In the genomic region with DNA sequence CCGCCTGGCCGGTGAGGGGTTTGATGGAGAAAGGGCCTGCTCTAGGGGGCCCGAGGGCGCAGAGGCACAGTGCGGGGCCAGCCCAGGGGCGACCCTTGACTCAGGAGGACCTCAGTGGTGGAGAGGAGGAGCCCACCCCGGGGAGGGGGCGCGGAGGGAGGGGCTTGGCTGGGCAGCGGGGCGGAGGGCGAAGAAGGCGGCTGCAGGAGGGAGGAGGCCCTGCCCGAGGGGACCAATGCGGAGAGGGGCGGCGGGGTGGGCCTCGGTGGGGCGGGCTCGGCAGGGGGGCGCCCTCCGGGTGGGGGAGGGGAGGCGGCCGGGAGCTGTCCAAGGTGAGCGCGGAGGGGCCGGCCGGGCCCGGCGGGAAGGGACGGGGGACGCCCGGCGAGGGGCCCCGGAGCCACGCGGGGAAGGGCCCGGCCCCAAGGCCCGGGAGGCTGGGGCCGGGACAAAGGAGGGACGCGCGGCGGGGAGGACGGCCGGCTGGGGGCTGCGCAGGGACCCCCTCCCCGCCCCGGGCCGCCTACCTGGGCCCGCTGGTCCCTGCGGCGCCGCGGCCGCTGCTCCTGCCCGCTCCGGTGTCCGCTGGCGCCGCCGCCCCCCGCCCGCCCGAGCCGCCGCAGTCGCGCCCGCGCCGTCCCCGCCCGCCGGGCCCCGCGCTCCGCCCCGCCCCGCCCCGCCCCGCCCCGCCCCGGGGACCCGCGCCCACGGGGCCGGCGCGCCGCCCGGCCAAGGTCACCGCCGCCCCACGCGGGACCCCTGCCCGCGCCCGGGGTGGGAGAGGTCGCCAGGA, we compare ENCODE assay signal across 8 cellular contexts. TPM values are rescaled to one million over a fixed set of nuclear protein-coding genes. Genes with fewer than 3 reads are reported as not detected.
A peak's percentile ranks its signal among the peaks of the same experiment; 100 is the strongest.
DNase-seq lines count a peak whose midpoint lies in the region; ATAC-seq, FAIRE-seq and TF ChIP-seq lines count a peak whose summit lies in the region.

A gene with protein sequence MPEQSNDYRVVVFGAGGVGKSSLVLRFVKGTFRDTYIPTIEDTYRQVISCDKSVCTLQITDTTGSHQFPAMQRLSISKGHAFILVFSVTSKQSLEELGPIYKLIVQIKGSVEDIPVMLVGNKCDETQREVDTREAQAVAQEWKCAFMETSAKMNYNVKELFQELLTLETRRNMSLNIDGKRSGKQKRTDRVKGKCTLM (minus strand): TSS at position 596 of the 793 bp plus-strand sequence. CDS start 3,566 bp downstream, outside the sequence.

- peak within 1 kb of the TSS; percentile 51 to 90; a peak in 3 of 4 replicates for H3K9ac ChIP-seq in K562 (ENCODE audit: insufficient read depth in 1 of 2, low read depth in 2 of 2, low read length in 2 of 2)
- no peak within 1 kb of the TSS for H3K9ac ChIP-seq in kidney (ENCODE audit: low read length in 2 of 2)

- no peaks in the 10 kb centered on the region for H3K36me3 ChIP-seq in K562 (ENCODE audit: control insufficient read depth, insufficient read depth, low read length)
- H3K36me3 ChIP-seq in kidney (ENCODE audit: control insufficient read depth in 1 of 2, insufficient read depth in 2 of 2, low read length in 2 of 2) = no peaks in the 10 kb centered on the region
- H3K36me3 ChIP-seq in transverse colon = no peaks in the 10 kb centered on the region

- H3K4me3 Mint-ChIP-seq in activated CD4-positive, alpha-beta memory T cell treated with anti-CD3 and anti-CD28 coated beads for 36 hours = peak within 1 kb of the TSS; percentile 23
- H3K4me3 Mint-ChIP-seq in activated CD4-positive, alpha-beta memory T cell treated with anti-CD3 and anti-CD28 coated beads, Interleukin-2, amount 10 ng/mL, durations not matched to agents 7 days and 5 days = no peak within 1 kb of the TSS

- TF ChIP-seq EP300 in K562 (IDR thresholded peaks at IDR 0.05; ENCODE audit: low read length) = no peak
- TF ChIP-seq EP300 in transverse colon (IDR thresholded peaks at IDR 0.05; ENCODE audit: low read depth) = no peak

- no TSS peak for BruUV-seq in K562 (replicated peaks; lab: Mats Ljungman, UMichigan)

- no peak for TF ChIP-seq CTCF in K562 (IDR thresholded peaks at IDR 0.05 in 2 of 3, conservative IDR thresholded peaks at IDR 0.05 in 1 of 3; ENCODE audit: insufficient read depth in 2 of 3, low read depth in 1 of 3, low read length in 3 of 3)
- TF ChIP-seq CTCF in kidney (IDR thresholded peaks at IDR 0.05; ENCODE audit: borderline replicate concordance, extremely low read depth, insufficient read depth) = no peak
- no peak for TF ChIP-seq CTCF in transverse colon (IDR thresholded peaks at IDR 0.05)

- H3K27ac Mint-ChIP-seq in activated CD4-positive, alpha-beta memory T cell treated with anti-CD3 and anti-CD28 coated beads for 36 hours = no peak within 1 kb of the TSS
- H3K27ac Mint-ChIP-seq in activated CD4-positive, alpha-beta memory T cell treated with anti-CD3 and anti-CD28 coated beads, Interleukin-2, amount 10 ng/mL, durations not matched to agents 7 days and 5 days = no peak within 1 kb of the TSS

- H4K20me1 ChIP-seq in K562 (replicated peaks; ENCODE audit: control insufficient read depth, insufficient read depth, low read length) = no peaks in the 10 kb centered on the region

- 0% methylated on average over 4 of the region's 100 CpGs for WGBS in K562 (ENCODE audit: insufficient coverage, low coverage, missing lambda C conversion rate)
- WGBS in transverse colon (ENCODE audit: low coverage in 1 of 2), 2 donors = 3% methylated on average over 31 of the region's 100 CpGs; no CpG with 5 or more reads in 1 of the 2 donors

- peak within 1 kb of the TSS; percentile 55 for H3K4me2 ChIP-seq in K562 (ENCODE audit: insufficient read depth, low read length)

- POLR2A ChIA-PET in activated CD4-positive, alpha-beta memory T cell treated with anti-CD3 and anti-CD28 coated beads for 36 hours (lab: Charles Lee) = no interaction called here
- POLR2A ChIA-PET in activated CD4-positive, alpha-beta memory T cell treated with anti-CD3 and anti-CD28 coated beads, Interleukin-2, amount 10 ng/mL, durations not matched to agents 7 days and 5 days (lab: Charles Lee) = interaction anchor here (0.6 kb wide), 1 partner anchor 260 kb away, joined by 3 read pairs; no protein-coding TSS in a partner anchor
- POLR2A ChIA-PET in K562 (lab: Yijun Ruan, JAX) = no interaction called here

- H3K9me3 ChIP-seq in K562 (replicated peaks; ENCODE audit: control insufficient read depth, insufficient read depth, low read depth, low read length) (0 out of 2 replicates have a peak, but pooled peaks cover under 1% of the 10 kb centered on the region), kidney (ENCODE audit: control insufficient read depth in 1 of 2, low read length in 2 of 2) (no peaks in the 10 kb centered on the region), transverse colon (no peaks in the 10 kb centered on the region)

- TF ChIP-seq RAD21 in K562 (CRISPR knock-in tag; conservative IDR thresholded peaks at IDR 0.05 in 1 of 2, IDR thresholded peaks at IDR 0.05 in 1 of 2) = no peak

- CTCF ChIA-PET in activated CD4-positive, alpha-beta memory T cell treated with anti-CD3 and anti-CD28 coated beads for 36 hours (lab: Charles Lee) = no interaction called here
- CTCF ChIA-PET in activated CD4-positive, alpha-beta memory T cell treated with anti-CD3 and anti-CD28 coated beads, Interleukin-2, amount 10 ng/mL, durations not matched to agents 7 days and 5 days (lab: Charles Lee) = no interaction called here
- CTCF ChIA-PET in K562 (lab: Yijun Ruan, JAX; ENCODE audit: low intra/inter-chr PET ratio) = no interaction called here

- H3K27ac ChIP-seq in K562 (ENCODE audit: extremely low read depth, low read depth, low read length) (peak within 1 kb of the TSS; percentile 64; the same call in 1 of the 3 replicates), kidney (ENCODE audit: low read depth in 2 of 2, low read length in 2 of 2) (no peak within 1 kb of the TSS), transverse colon (no peak within 1 kb of the TSS)

- DNase-seq in activated CD4-positive, alpha-beta memory T cell treated with anti-CD3 and anti-CD28 coated beads for 36 hours = no peak
- no peak for DNase-seq in activated CD4-positive, alpha-beta memory T cell treated with anti-CD3 and anti-CD28 coated beads, Interleukin-2, amount 10 ng/mL, durations not matched to agents 7 days and 5 days
- DNase-seq in K562 (ENCODE audit: extremely low read depth in 1 of 4, low spot score in 3 of 4) (peak in 3 of 4 experiments; percentile 73 to 89 (median 88)), kidney (peak; percentile 64), transverse colon (no peak)
- DNase-seq in effector CD4-positive, alpha-beta T cell = no peak
- DNase-seq in activated CD8-positive, alpha-beta memory T cell treated with anti-CD3 and anti-CD28 coated beads, Interleukin-2, amount 50 U/mL, for 48 hours = no peak

- H3K27me3 ChIP-seq in K562 (ENCODE audit: control insufficient read depth in 2 of 2, insufficient read depth in 2 of 2, low read length in 2 of 2) (no peaks in the 10 kb centered on the region), transverse colon (peaks cover 76% of the 10 kb centered on the region)

- no peaks in the 10 kb centered on the region for H3K79me2 ChIP-seq in K562 (ENCODE audit: control insufficient read depth, insufficient read depth, low read length)

- in situ Hi-C loops in K562 (cut with MboI) = no loop called here
- in situ Hi-C loops in transverse colon (cut with MboI; ENCODE audit: low pct_ligation_motif_present in 1 of 4, low pct_unique_long_range_greater_than_20kb in 1 of 4, low sequenced_read_pairs in 3 of 4) = no loop called here

- TF ChIP-seq POLR2A in K562 (conservative IDR thresholded peaks at IDR 0.05) = no peak
- TF ChIP-seq POLR2A in transverse colon (IDR thresholded peaks at IDR 0.05) = no peak

- no peaks in the 10 kb centered on the region for H3K4me1 Mint-ChIP-seq in activated CD4-positive, alpha-beta memory T cell treated with anti-CD3 and anti-CD28 coated beads for 36 hours (ENCODE audit: low read depth)
- peaks cover 3% of the 10 kb centered on the region for H3K4me1 Mint-ChIP-seq in activated CD4-positive, alpha-beta memory T cell treated with anti-CD3 and anti-CD28 coated beads, Interleukin-2, amount 10 ng/mL, durations not matched to agents 7 days and 5 days

- FAIRE-seq in K562 (lab: Jason Lieb, UNC) (no peak), kidney (lab: Jason Lieb, UNC) (no peak)

- H3K9me3 Mint-ChIP-seq in activated CD4-positive, alpha-beta memory T cell treated with anti-CD3 and anti-CD28 coated beads for 36 hours = peaks cover under 1% of the 10 kb centered on the region
- no peaks in the 10 kb centered on the region for H3K9me3 Mint-ChIP-seq in activated CD4-positive, alpha-beta memory T cell treated with anti-CD3 and anti-CD28 coated beads, Interleukin-2, amount 10 ng/mL, durations not matched to agents 7 days and 5 days

- peaks cover 17 to 56% of the 10 kb centered on the region in 2 experiments for H3K4me1 ChIP-seq in K562 (replicated peaks in 1 of 2; ENCODE audit: control insufficient read depth in 2 of 2, insufficient read depth in 2 of 2, low read length in 2 of 2)
- peaks cover 0 to 14% of the 10 kb centered on the region in 2 donors for H3K4me1 ChIP-seq in kidney (ENCODE audit: control insufficient read depth in 1 of 2, insufficient read depth in 1 of 2, low read depth in 1 of 2, low read length in 2 of 2)
- peaks cover 9 to 28% (median 19%) of the 10 kb centered on the region in 4 donors for H3K4me1 ChIP-seq in transverse colon

- ATAC-seq in K562 = peak; percentile 31
- ATAC-seq in GM21619 (IDR thresholded peaks at IDR 0.05; ENCODE audit: unreplicated experiment) = no peak

- H2AFZ ChIP-seq in K562 (ENCODE audit: low read depth, low read length) = peak within 1 kb of the TSS; percentile 63

- no peaks in the 10 kb centered on the region for H3K9me1 ChIP-seq in K562 (ENCODE audit: control insufficient read depth, insufficient read depth, low read length)

- peaks cover 20% of the 10 kb centered on the region for H3K27me3 Mint-ChIP-seq in activated CD4-positive, alpha-beta memory T cell treated with anti-CD3 and anti-CD28 coated beads for 36 hours
- H3K27me3 Mint-ChIP-seq in activated CD4-positive, alpha-beta memory T cell treated with anti-CD3 and anti-CD28 coated beads, Interleukin-2, amount 10 ng/mL, durations not matched to agents 7 days and 5 days = peaks cover 23% of the 10 kb centered on the region

- peak within 1 kb of the TSS; percentile 46 for H3K4me3 ChIP-seq in K562
- no peak within 1 kb of the TSS for H3K4me3 ChIP-seq in kidney (ENCODE audit: low read length in 2 of 2)
- H3K4me3 ChIP-seq in transverse colon = peak within 1 kb of the TSS in 3 of 4 donors; percentile 16 to 45 (median 42)

- intact Hi-C loops in activated CD4-positive, alpha-beta memory T cell treated with anti-CD3 and anti-CD28 coated beads for 36 hours (cut with micrococcal nuclease) = no loop called here
- intact Hi-C loops in K562 (cut with micrococcal nuclease) (no loop called here), kidney (cut with DNase I) (no loop called here), transverse colon (cut with DNase I; ENCODE audit: low total_unique reads) (no loop called here)

- no peaks in the 10 kb centered on the region for H3K36me3 Mint-ChIP-seq in activated CD4-positive, alpha-beta memory T cell treated with anti-CD3 and anti-CD28 coated beads for 36 hours
- H3K36me3 Mint-ChIP-seq in activated CD4-positive, alpha-beta memory T cell treated with anti-CD3 and anti-CD28 coated beads, Interleukin-2, amount 10 ng/mL, durations not matched to agents 7 days and 5 days (ENCODE audit: low read depth) = no peaks in the 10 kb centered on the region

RNA-seq across cellular contexts. Expression of the gene that starts here (rescaled TPM):
- under 1 TPM in 1 of 2 experiments, not detected in 1; 0.31 TPM for total RNA-seq in activated CD4-positive, alpha-beta memory T cell treated with anti-CD3 and anti-CD28 coated beads for 36 hours
- total RNA-seq in activated CD4-positive, alpha-beta memory T cell treated with anti-CD3 and anti-CD28 coated beads, Interleukin-2, amount 10 ng/mL, durations not matched to agents 7 days and 5 days = not detected
- 5.2 and 12.7 TPM in 2 replicates for total RNA-seq in K562 (2011; cell fraction: chromatin; rRNA removed; ENCODE audit: low replicate concordance)
- 5.7 and 6.5 TPM in 2 replicates for total RNA-seq in K562 (2011; cell fraction: nucleolus; rRNA removed)
- total RNA-seq in K562 (2011; cell fraction: nucleoplasm; rRNA removed) = 4.3 and 5.3 TPM in 2 replicates
- 2.2 and 3.3 TPM in 2 replicates for total RNA-seq in K562 (2014; rRNA removed)
- 2.3 TPM in 2 replicates for total RNA-seq in K562 (2014; rRNA removed; fragmentation: Illumina TruSeq; extraction: Trizol)
- total RNA-seq in K562 (2015; rRNA removed; fragmentation: Illumina TruSeq; extraction: Trizol) = 2.9 and 3.3 TPM in 2 replicates
- total RNA-seq in K562 (2021) = 12.0 and 12.8 TPM in 2 replicates
- polyA plus RNA-seq in K562 (2011; rRNA removed) = 7.3 and 12.0 TPM in 2 replicates
- polyA plus RNA-seq in K562 (2011; cell fraction: cytosol; rRNA removed) = 8.0 and 16.3 TPM in 2 replicates
- 10.3 and 10.5 TPM in 2 replicates for polyA plus RNA-seq in K562 (2011; cell fraction: nucleus; rRNA removed)
- polyA plus RNA-seq in K562 (2012) = 5.1 and 7.3 TPM in 2 replicates
- 3.8 and 4.9 TPM in 2 replicates for polyA plus RNA-seq in K562 (2014; fragmentation: Illumina TruSeq; extraction: Trizol)
- polyA plus RNA-seq in K562 (2014; fragmentation: Nextera tagmentation; extraction: Ambion mirVana) = under 1 TPM; 0.11 to 0.18 TPM
- 4.7 and 6.0 TPM in 2 replicates for polyA plus RNA-seq in K562 (2014; rRNA removed)
- 10.2 and 11.4 TPM in 2 replicates for polyA minus RNA-seq in K562 (2011; rRNA and poly(A)+ RNA removed)
- 8.0 and 8.7 TPM in 2 replicates for polyA minus RNA-seq in K562 (2011; cell fraction: cytosol; rRNA and poly(A)+ RNA removed)
- polyA minus RNA-seq in K562 (2011; cell fraction: nucleus; rRNA and poly(A)+ RNA removed) = 1.8 and 2.6 TPM in 2 replicates
- total RNA-seq in kidney = 2.3 TPM
- polyA plus RNA-seq in kidney (ENCODE audit: insufficient read depth, low read depth, low replicate concordance) = 7.6 TPM
- total RNA-seq in transverse colon = 1 to 10 TPM in 1 of 4 donors, under 1 TPM in 2, not detected in 1; 0.41 to 1.4 (median 0.64) TPM

Comparison
In these comparisons a context has a peak if more than half of its experiments do, and no peak if none do; other contexts are left out.
1. DNase-seq: peak in K562 (3 of 4) and kidney (single experiment); none in activated CD4-positive, alpha-beta memory T cell treated with anti-CD3 and anti-CD28 coated beads for 36 hours (single experiment), activated CD4-positive, alpha-beta memory T cell treated with anti-CD3 and anti-CD28 coated beads, Interleukin-2, amount 10 ng/mL, durations not matched to agents 7 days and 5 days (single experiment), transverse colon (single experiment), effector CD4-positive, alpha-beta T cell (single experiment) and activated CD8-positive, alpha-beta memory T cell treated with anti-CD3 and anti-CD28 coated beads, Interleukin-2, amount 50 U/mL, for 48 hours (single experiment).
2. H3K4me3 ChIP-seq: peak in K562 (single experiment) and transverse colon (3 of 4); none in kidney (0 of 2).
3. H3K9ac ChIP-seq: peak in K562 (2 of 2); none in kidney (0 of 2).